ENCODE assay signal across 16 cellular contexts in the genomic region with DNA sequence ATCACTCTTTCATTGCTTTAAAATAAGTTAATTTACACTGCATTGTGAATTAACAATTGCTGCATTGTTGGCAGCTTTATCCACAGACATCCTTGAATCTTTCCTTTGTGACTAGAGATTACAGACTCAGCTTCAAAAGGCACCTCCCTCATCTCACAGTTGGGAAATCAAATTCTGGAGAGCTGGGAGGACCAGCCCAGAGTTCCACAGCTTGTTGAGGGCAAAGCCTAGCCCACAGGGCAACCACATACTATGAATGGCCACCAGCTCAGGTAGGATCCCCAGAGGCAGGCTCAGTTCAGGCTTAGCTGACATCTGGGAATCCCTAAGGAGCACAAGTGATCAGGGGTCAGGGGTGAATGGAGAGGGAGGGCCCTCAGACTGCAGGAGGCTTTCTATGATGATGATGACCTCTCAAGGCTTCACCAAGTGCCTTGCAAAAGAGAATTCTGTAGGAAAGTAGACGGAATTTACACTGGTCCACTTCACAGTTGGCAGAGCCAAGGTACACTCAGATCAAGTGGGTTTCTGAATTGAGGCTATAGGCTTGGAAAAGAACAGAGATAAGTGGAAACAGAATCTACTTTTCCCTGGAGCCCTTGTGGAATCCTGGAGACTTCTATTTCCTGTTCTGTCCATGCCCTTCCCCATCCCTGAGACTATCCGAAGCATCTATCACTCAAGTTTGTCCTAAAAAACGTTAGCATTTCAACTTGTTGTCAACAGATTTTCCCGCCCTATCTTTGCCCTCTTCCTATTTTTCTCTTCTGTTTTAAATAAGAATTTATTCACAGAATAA. TPM values are rescaled to one million over a fixed set of nuclear protein-coding genes. Genes with fewer than 3 reads are reported as not detected.
A peak's percentile ranks its signal among the peaks of the same experiment; 100 is the strongest.
DNase-seq lines count a peak whose midpoint lies in the region; ATAC-seq and TF ChIP-seq lines count a peak whose summit lies in the region.
"Had no signal": no experiment of that assay in that cellular context is flagged by ENCODE, and none has a peak within 500 bp of the region (broad histone marks: within the 10 kb centered on the region; RNA-seq: fewer than 3 reads in every experiment).

No MANE protein-coding gene starts in this region.

- H3K36me3 ChIP-seq in GM23338 (ENCODE audit: insufficient read depth) (no peaks in the 10 kb centered on the region; the same call in none of the 2 replicates), breast epithelium (no peaks in the 10 kb centered on the region)

- H3K4me1 Mint-ChIP-seq in T-helper 2 cell treated with Interferon-gamma antibody and Interleukin-4, amounts not matched to agents 5 μg/mL and 100 μg/mL, for 36 hours (ENCODE audit: low read depth): peaks cover 32% of the 10 kb centered on the region
- H3K4me1 Mint-ChIP-seq in GM23338 (peaks cover 19% of the 10 kb centered on the region), T-helper 17 cell (peaks cover 28% of the 10 kb centered on the region), nephron progenitor cell (peaks cover 79% of the 10 kb centered on the region)

- peaks cover 38% of the 10 kb centered on the region for H3K36me3 Mint-ChIP-seq in T-helper 2 cell treated with Interferon-gamma antibody and Interleukin-4, amounts not matched to agents 5 μg/mL and 100 μg/mL, for 36 hours (ENCODE audit: low read depth)
- peaks cover 14% of the 10 kb centered on the region; the same call in 2 of the 3 replicates for H3K36me3 Mint-ChIP-seq in GM23338 (ENCODE audit: low read depth)
- H3K36me3 Mint-ChIP-seq in T-helper 17 cell (ENCODE audit: low read depth): no peaks in the 10 kb centered on the region
- H3K36me3 Mint-ChIP-seq in nephron progenitor cell (ENCODE audit: low read depth): peaks cover 83% of the 10 kb centered on the region

- DNase-seq in T-helper 2 cell treated with Interferon-gamma antibody and Interleukin-4, amounts not matched to agents 5 μg/mL and 100 μg/mL, for 36 hours (ENCODE audit: low spot score): no peak
- DNase-seq in T-helper 2 cell (no peak), GM23338 (ENCODE audit: low spot score) (no peak), T-helper 17 cell (no peak), nephron progenitor cell (no peak), RPMI8226 (no peak), breast epithelium (ENCODE audit: low spot score in 2 of 2) (no peak)
- DNase-seq: effector CD4-positive, alpha-beta T cell; GM23248; left cardiac atrium; SIG-M5 had no signal

- H3K27me3 ChIP-seq in GM23338 (ENCODE audit: insufficient read depth) (no peaks in the 10 kb centered on the region), breast epithelium (no peaks in the 10 kb centered on the region)
- H3K27me3 ChIP-seq: cardiac muscle cell, hepatocyte had no signal

- H3K27ac Mint-ChIP-seq in T-helper 2 cell treated with Interferon-gamma antibody and Interleukin-4, amounts not matched to agents 5 μg/mL and 100 μg/mL, for 36 hours: peak overlapping the region; percentile 49
- H3K27ac Mint-ChIP-seq in GM23338 (0 out of 2 replicates have a peak overlapping the region, but pooled peaks have one; percentile 5), T-helper 17 cell (peak overlapping the region; percentile 80), nephron progenitor cell (peak overlapping the region; percentile 96)
- H3K27ac Mint-ChIP-seq: activated naive CD4-positive, alpha-beta T cell treated with anti-CD3 and anti-CD28 coated beads, Interleukin-2, amount 50 U/mL, for 72 hours had no signal

- intact Hi-C loops in breast epithelium (cut with DNase I; ENCODE audit: low total_unique reads): no loop called here

- H3K79me2 ChIP-seq in GM23338 (replicated peaks; ENCODE audit: insufficient read depth): no peaks in the 10 kb centered on the region
- H3K79me2 ChIP-seq: hepatocyte had no signal

- no peak overlapping the region for H3K4me3 ChIP-seq in GM23338
- no peak overlapping the region for H3K4me3 ChIP-seq in breast epithelium
- H3K4me3 ChIP-seq: cardiac muscle cell, GM23248, hepatocyte had no signal

- no peaks in the 10 kb centered on the region for H3K27me3 Mint-ChIP-seq in T-helper 2 cell treated with Interferon-gamma antibody and Interleukin-4, amounts not matched to agents 5 μg/mL and 100 μg/mL, for 36 hours (ENCODE audit: low read depth)
- peaks cover 3% of the 10 kb centered on the region for H3K27me3 Mint-ChIP-seq in GM23338 (ENCODE audit: insufficient read depth, low read depth, poor library complexity)
- H3K27me3 Mint-ChIP-seq in T-helper 17 cell: no peaks in the 10 kb centered on the region
- H3K27me3 Mint-ChIP-seq in nephron progenitor cell (ENCODE audit: low read depth, poor library complexity): no peaks in the 10 kb centered on the region

- no peaks in the 10 kb centered on the region for H3K9me2 ChIP-seq in GM23338 (ENCODE audit: insufficient read depth)

- H3K27ac ChIP-seq in GM23338 (ENCODE audit: low read depth) (no peak overlapping the region), breast epithelium (no peak overlapping the region)
- H3K27ac ChIP-seq: cardiac muscle cell, GM23248, hepatocyte had no signal

- H3K4me1 ChIP-seq in GM23338 (ENCODE audit: insufficient read depth): peaks cover 18% of the 10 kb centered on the region
- no peaks in the 10 kb centered on the region for H3K4me1 ChIP-seq in breast epithelium

- TF ChIP-seq CTCF in GM23338 (conservative IDR thresholded peaks at IDR 0.05; ENCODE audit: low read depth in 2 of 2): no peak
- TF ChIP-seq CTCF in nephron progenitor cell (IDR thresholded peaks at IDR 0.05): no peak
- TF ChIP-seq CTCF in breast epithelium (IDR thresholded peaks at IDR 0.05): no peak

- no peak for TF ChIP-seq POLR2A in breast epithelium (IDR thresholded peaks at IDR 0.05)

- H3K9me3 ChIP-seq in T-helper 17 cell (ENCODE audit: control insufficient read depth, low read length, poor library complexity, severe bottlenecking) (no peaks in the 10 kb centered on the region), breast epithelium (no peaks in the 10 kb centered on the region)

- H3K4me2 ChIP-seq in GM23338: no peak overlapping the region
- H3K4me2 ChIP-seq: hepatocyte had no signal

- H4K20me1 ChIP-seq in GM23338 (replicated peaks; ENCODE audit: insufficient read depth): no peaks in the 10 kb centered on the region

- H3K4me3 Mint-ChIP-seq in T-helper 2 cell treated with Interferon-gamma antibody and Interleukin-4, amounts not matched to agents 5 μg/mL and 100 μg/mL, for 36 hours: peak overlapping the region; percentile 57
- no peak overlapping the region for H3K4me3 Mint-ChIP-seq in GM23338
- peak overlapping the region; percentile 19 for H3K4me3 Mint-ChIP-seq in T-helper 17 cell
- H3K4me3 Mint-ChIP-seq in nephron progenitor cell: no peak overlapping the region

- ATAC-seq in GM23338 (peak; percentile 41), T-helper 17 cell (no peak), HG03457 (IDR thresholded peaks at IDR 0.05; ENCODE audit: unreplicated experiment) (no peak)
- ATAC-seq: activated naive CD4-positive, alpha-beta T cell treated with anti-CD3 and anti-CD28 coated beads, Interleukin-2, amount 50 U/mL, for 72 hours; left cardiac atrium had no signal

- H2AFZ ChIP-seq in GM23338: no peak overlapping the region
- H2AFZ ChIP-seq: GM23248, hepatocyte had no signal

- no peaks in the 10 kb centered on the region for H3F3A ChIP-seq in GM23338 (replicated peaks; ENCODE audit: low read depth)

- no peaks in the 10 kb centered on the region for H3K9me3 Mint-ChIP-seq in T-helper 2 cell treated with Interferon-gamma antibody and Interleukin-4, amounts not matched to agents 5 μg/mL and 100 μg/mL, for 36 hours
- H3K9me3 Mint-ChIP-seq in GM23338 (no peaks in the 10 kb centered on the region), nephron progenitor cell (no peaks in the 10 kb centered on the region)
- H3K9me3 Mint-ChIP-seq: activated naive CD4-positive, alpha-beta T cell treated with anti-CD3 and anti-CD28 coated beads, Interleukin-2, amount 50 U/mL, for 72 hours had no signal

TF ChIP-seq in GM23338, 12 proteins besides CTCF, POLR2A, EP300 and RAD21 (continues in another document):
- TF ChIP-seq, protein P1, sequence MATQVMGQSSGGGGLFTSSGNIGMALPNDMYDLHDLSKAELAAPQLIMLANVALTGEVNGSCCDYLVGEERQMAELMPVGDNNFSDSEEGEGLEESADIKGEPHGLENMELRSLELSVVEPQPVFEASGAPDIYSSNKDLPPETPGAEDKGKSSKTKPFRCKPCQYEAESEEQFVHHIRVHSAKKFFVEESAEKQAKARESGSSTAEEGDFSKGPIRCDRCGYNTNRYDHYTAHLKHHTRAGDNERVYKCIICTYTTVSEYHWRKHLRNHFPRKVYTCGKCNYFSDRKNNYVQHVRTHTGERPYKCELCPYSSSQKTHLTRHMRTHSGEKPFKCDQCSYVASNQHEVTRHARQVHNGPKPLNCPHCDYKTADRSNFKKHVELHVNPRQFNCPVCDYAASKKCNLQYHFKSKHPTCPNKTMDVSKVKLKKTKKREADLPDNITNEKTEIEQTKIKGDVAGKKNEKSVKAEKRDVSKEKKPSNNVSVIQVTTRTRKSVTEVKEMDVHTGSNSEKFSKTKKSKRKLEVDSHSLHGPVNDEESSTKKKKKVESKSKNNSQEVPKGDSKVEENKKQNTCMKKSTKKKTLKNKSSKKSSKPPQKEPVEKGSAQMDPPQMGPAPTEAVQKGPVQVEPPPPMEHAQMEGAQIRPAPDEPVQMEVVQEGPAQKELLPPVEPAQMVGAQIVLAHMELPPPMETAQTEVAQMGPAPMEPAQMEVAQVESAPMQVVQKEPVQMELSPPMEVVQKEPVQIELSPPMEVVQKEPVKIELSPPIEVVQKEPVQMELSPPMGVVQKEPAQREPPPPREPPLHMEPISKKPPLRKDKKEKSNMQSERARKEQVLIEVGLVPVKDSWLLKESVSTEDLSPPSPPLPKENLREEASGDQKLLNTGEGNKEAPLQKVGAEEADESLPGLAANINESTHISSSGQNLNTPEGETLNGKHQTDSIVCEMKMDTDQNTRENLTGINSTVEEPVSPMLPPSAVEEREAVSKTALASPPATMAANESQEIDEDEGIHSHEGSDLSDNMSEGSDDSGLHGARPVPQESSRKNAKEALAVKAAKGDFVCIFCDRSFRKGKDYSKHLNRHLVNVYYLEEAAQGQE (IDR thresholded peaks at IDR 0.05; ENCODE audit: unreplicated experiment): no peak
- TF ChIP-seq ZNF331 (CRISPR knock-in tag; IDR thresholded peaks at IDR 0.05; ENCODE audit: low read depth) (no peak), CREB1 (CRISPR knock-in tag; IDR thresholded peaks at IDR 0.05; ENCODE audit: low read depth) (no peak), STAT1 (IDR thresholded peaks at IDR 0.05; ENCODE audit: unreplicated experiment) (no peak), JUNB (IDR thresholded peaks at IDR 0.05; ENCODE audit: unreplicated experiment) (no peak), EZH2 (IDR thresholded peaks at IDR 0.05; ENCODE audit: low read depth, unreplicated experiment) (no peak), ZNF114 (CRISPR knock-in tag; IDR thresholded peaks at IDR 0.05) (no peak)

RNA-seq across cellular contexts. Expression of a gene that starts 13.2 kb away (rescaled TPM):
- not detected in 2 replicates for total RNA-seq in GM23338 (2014; rRNA removed; shearing (Covaris generic))
- 0.73 and 0.86 TPM in 2 replicates for polyA plus RNA-seq in GM23338 (2016; fragmentation: Nextera tagmentation; extraction: Ambion mirVana)
- total RNA-seq in T-helper 17 cell (10 to 100 TPM; 14.2 to 21.2 TPM), breast epithelium (1 to 10 TPM in 1 of 3 donors, under 1 TPM in 2; 0.16 to 1.5 (median 0.66) TPM)
- total RNA-seq: A673, cardiac muscle cell, GM23248, hepatocyte had no signal

RNA-seq across cellular contexts. Expression of a gene that starts 33.7 kb away (rescaled TPM):
- 14.1 and 16.6 TPM in 2 replicates for total RNA-seq in GM23338 (2014; rRNA removed; shearing (Covaris generic))
- 7.9 and 8.1 TPM in 2 replicates for polyA plus RNA-seq in GM23338 (2016; fragmentation: Nextera tagmentation; extraction: Ambion mirVana)
- total RNA-seq in T-helper 17 cell: 1 to 10 TPM; 2.0 to 4.1 TPM
- total RNA-seq in breast epithelium: 10 to 100 TPM in 1 of 3 donors, 1 to 10 TPM in 1, under 1 TPM in 1; 0.64 to 23.6 (median 8.5) TPM

Comparison
In these comparisons a context has a peak if more than half of its experiments do, and no peak if none do; other contexts are left out.
1. H3K27ac Mint-ChIP-seq: peak in every context shown above with its lines; median percentile 96 in nephron progenitor cell; 80 in T-helper 17 cell; 49 in T-helper 2 cell treated with Interferon-gamma antibody and Interleukin-4, amounts not matched to agents 5 μg/mL and 100 μg/mL, for 36 hours; 5 in GM23338.
2. H3K4me3 Mint-ChIP-seq: peak in T-helper 2 cell treated with Interferon-gamma antibody and Interleukin-4, amounts not matched to agents 5 μg/mL and 100 μg/mL, for 36 hours (single experiment) and T-helper 17 cell (single experiment); none in GM23338 (single experiment) and nephron progenitor cell (single experiment).
3. RNA of a gene that starts 13.2 kb away (total RNA-seq): 14.2 to 21.2 TPM in T-helper 17 cell; 0.16 to 1.5 TPM in breast epithelium and not detected in GM23338; every median in the first group is over 4 times any median in the second.